In the genomic region with DNA sequence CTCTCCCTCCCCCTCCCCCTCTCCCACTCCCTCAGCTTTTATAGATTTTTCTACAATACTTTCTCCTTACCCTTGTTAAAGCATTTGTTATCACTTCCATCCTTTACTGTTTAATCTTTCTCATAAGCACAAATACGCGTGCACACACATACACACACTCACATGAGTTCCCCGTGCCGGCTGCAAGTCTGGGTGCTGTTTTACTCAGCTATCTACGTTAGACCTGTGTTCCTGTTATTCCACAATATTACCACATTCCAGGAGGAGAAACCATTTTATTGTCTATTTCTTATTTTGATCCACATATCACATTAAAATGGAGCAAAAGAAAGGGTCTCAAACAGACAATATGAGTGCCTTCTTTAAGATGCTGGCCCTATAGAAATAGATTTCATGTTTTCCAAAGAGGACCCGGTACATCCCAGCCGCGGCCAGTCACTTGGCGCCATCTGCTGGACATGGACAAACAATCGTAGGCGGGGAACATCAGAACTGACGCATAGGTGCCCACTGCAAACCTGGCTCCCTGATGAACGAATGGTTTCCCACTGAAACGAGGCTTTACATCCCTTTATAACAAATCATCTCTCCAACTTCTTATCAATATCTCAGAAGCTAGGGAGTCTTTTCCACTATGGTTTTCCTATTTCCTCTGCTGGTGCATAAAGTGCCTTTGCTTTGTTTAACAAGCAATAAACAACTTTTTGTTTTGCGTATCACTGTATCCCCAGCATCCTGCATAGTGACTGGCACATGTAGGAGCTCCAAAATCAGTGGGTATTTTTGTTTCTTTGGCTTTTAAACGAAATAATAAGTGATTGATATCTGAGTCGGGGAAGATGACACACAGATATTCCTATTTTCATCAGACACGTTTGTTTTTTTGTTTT, we compare ENCODE assay signal across 8 cellular contexts. TPM values are rescaled to one million over a fixed set of nuclear protein-coding genes. Genes with fewer than 3 reads are reported as not detected.
DNase-seq lines count a peak whose midpoint lies in the region; ATAC-seq and TF ChIP-seq lines count a peak whose summit lies in the region.

No MANE protein-coding gene starts in this region.

- H3K27ac Mint-ChIP-seq in activated naive CD4-positive, alpha-beta T cell treated with anti-CD3 and anti-CD28 coated beads for 36 hours: no peak overlapping the region
- no peak overlapping the region for H3K27ac Mint-ChIP-seq in glutamatergic neuron (ENCODE audit: unreplicated experiment)

- no peak overlapping the region for H3K27ac ChIP-seq in KMS-11

- DNase-seq in EH (ENCODE audit: low read depth): peak; percentile 61
- DNase-seq in RPMI7951 (ENCODE audit: low read depth): peak; percentile 58
- DNase-seq in activated naive CD4-positive, alpha-beta T cell treated with anti-CD3 and anti-CD28 coated beads for 36 hours: peak; percentile 79
- DNase-seq in glutamatergic neuron: peak; percentile 85
- peak; percentile 67 to 97 (median 79) for DNase-seq in posterior cingulate gyrus

- H3K4me2 ChIP-seq in KMS-11: no peak overlapping the region

- no peaks in the 10 kb centered on the region for H3K36me3 ChIP-seq in KMS-11 (ENCODE audit: insufficient read depth)

- CTCF ChIA-PET in activated naive CD4-positive, alpha-beta T cell treated with anti-CD3 and anti-CD28 coated beads for 36 hours (lab: Charles Lee): interaction anchor here (0.6 to 1.8 kb wide), 13 partner anchors 11 to 1028 kb away, joined by 3 to 7 read pairs (median 3); no protein-coding TSS in a partner anchor

- H3K27me3 Mint-ChIP-seq in activated naive CD4-positive, alpha-beta T cell treated with anti-CD3 and anti-CD28 coated beads for 36 hours (ENCODE audit: low read depth): peaks cover 20% of the 10 kb centered on the region
- H3K27me3 Mint-ChIP-seq in glutamatergic neuron (ENCODE audit: unreplicated experiment): no peaks in the 10 kb centered on the region

- H4K20me1 ChIP-seq in KMS-11 (ENCODE audit: insufficient read depth): no peaks in the 10 kb centered on the region

- H3K27me3 ChIP-seq in KMS-11 (ENCODE audit: insufficient read depth, low read depth): no peaks in the 10 kb centered on the region

- H2AFZ ChIP-seq in KMS-11 (ENCODE audit: low read depth): no peak overlapping the region

- peaks cover 1% of the 10 kb centered on the region for H3K36me3 Mint-ChIP-seq in activated naive CD4-positive, alpha-beta T cell treated with anti-CD3 and anti-CD28 coated beads for 36 hours (ENCODE audit: low read depth)
- peaks cover 23% of the 10 kb centered on the region for H3K36me3 Mint-ChIP-seq in glutamatergic neuron (ENCODE audit: unreplicated experiment)

- H3K9me3 Mint-ChIP-seq in activated naive CD4-positive, alpha-beta T cell treated with anti-CD3 and anti-CD28 coated beads for 36 hours: peaks cover 18% of the 10 kb centered on the region
- peaks cover 4% of the 10 kb centered on the region for H3K9me3 Mint-ChIP-seq in glutamatergic neuron (ENCODE audit: unreplicated experiment)

- ATAC-seq in GM21526 (IDR thresholded peaks at IDR 0.05; ENCODE audit: low FRiP score, unreplicated experiment) (no peak), GM19351 (IDR thresholded peaks at IDR 0.05; ENCODE audit: unreplicated experiment) (no peak)

- no peaks in the 10 kb centered on the region for H3K4me1 ChIP-seq in KMS-11 (ENCODE audit: low read depth, poor library complexity, severe bottlenecking)

- H3K4me1 Mint-ChIP-seq in activated naive CD4-positive, alpha-beta T cell treated with anti-CD3 and anti-CD28 coated beads for 36 hours (ENCODE audit: low read depth): no peaks in the 10 kb centered on the region
- no peaks in the 10 kb centered on the region for H3K4me1 Mint-ChIP-seq in glutamatergic neuron (ENCODE audit: low read depth, unreplicated experiment)

- H3K4me3 ChIP-seq in KMS-11 (IDR thresholded peaks at IDR 0.05; ENCODE audit: insufficient read depth, low read depth, low read length): no peak overlapping the region

- intact Hi-C loops in activated naive CD4-positive, alpha-beta T cell treated with anti-CD3 and anti-CD28 coated beads for 36 hours (cut with micrococcal nuclease): loop anchor here (1.0 to 10.0 kb wide), 6 partner anchors 24 to 811 kb away; a partner anchor contains a TSS
- intact Hi-C loops in posterior cingulate gyrus (cut with DNase I): loop anchor here (2.0 kb wide), 1 partner anchor 810 kb away; no protein-coding TSS in a partner anchor

- H3K9ac ChIP-seq in KMS-11: no peak overlapping the region

- TF ChIP-seq CTCF in KMS-11 (conservative IDR thresholded peaks at IDR 0.05; ENCODE audit: low read depth, low read length) (peak; percentile 95), glutamatergic neuron (IDR thresholded peaks at IDR 0.05; ENCODE audit: partially characterized antibody, unreplicated experiment) (peak; percentile 79)

- no peak overlapping the region for H3K4me3 Mint-ChIP-seq in activated naive CD4-positive, alpha-beta T cell treated with anti-CD3 and anti-CD28 coated beads for 36 hours
- H3K4me3 Mint-ChIP-seq in glutamatergic neuron (ENCODE audit: unreplicated experiment): no peak overlapping the region

- no peaks in the 10 kb centered on the region for H3K79me2 ChIP-seq in KMS-11 (ENCODE audit: insufficient read depth, low read depth)

RNA-seq across cellular contexts. Expression of a gene that starts 25.2 kb away (rescaled TPM):
- 74.8 and 78.7 TPM in 2 replicates for total RNA-seq in RPMI7951 (2014; rRNA removed; shearing (Covaris generic))
- 10 to 100 TPM; 39.7 to 43.8 TPM for total RNA-seq in activated naive CD4-positive, alpha-beta T cell treated with anti-CD3 and anti-CD28 coated beads for 36 hours
- total RNA-seq in glutamatergic neuron (ENCODE audit: unreplicated experiment): 90.6 TPM
